Comparison of ENCODE assay signal across 7 cellular contexts in the genomic region with DNA sequence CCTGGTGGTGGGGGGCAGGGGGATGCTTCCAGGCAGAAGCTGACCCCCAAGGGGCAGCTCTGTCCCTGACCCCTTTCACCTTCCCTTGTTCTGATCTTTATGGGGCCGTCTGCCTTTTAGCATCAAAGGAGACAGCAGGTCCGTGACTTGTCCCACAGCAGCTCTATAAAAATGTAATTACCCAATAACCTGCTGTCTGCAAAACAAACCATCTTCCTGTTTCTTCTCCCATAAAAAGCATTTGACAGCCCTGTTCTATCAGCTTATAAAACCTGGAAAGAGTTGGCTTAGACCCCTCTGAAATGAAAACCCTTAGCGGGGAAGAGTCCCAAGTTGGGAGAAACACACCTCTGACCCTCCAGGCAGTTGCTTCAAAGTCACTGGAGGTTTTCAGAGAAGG.
"Had no signal": no experiment of that assay in that cellular context is flagged by ENCODE, and none has a peak within 500 bp of the region (broad histone marks: within the 10 kb centered on the region; RNA-seq: fewer than 3 reads in every experiment).

No MANE protein-coding gene starts in this region.

- H3K4me1 ChIP-seq: HAP-1 had no signal

- H3K9me3 ChIP-seq: HAP-1 had no signal

- ATAC-seq: HCT116, HepG2 had no signal

- H3K4me3 ChIP-seq: GM23248, HAP-1 had no signal

- H3K36me3 ChIP-seq: HAP-1 had no signal

- H3K9ac ChIP-seq: GM23248 had no signal

- H3K27ac ChIP-seq: GM23248, HL-60 had no signal

- H2AFZ ChIP-seq: GM23248 had no signal

- DNase-seq: GM23248, GOT3, H7 had no signal
